In the genomic region with DNA sequence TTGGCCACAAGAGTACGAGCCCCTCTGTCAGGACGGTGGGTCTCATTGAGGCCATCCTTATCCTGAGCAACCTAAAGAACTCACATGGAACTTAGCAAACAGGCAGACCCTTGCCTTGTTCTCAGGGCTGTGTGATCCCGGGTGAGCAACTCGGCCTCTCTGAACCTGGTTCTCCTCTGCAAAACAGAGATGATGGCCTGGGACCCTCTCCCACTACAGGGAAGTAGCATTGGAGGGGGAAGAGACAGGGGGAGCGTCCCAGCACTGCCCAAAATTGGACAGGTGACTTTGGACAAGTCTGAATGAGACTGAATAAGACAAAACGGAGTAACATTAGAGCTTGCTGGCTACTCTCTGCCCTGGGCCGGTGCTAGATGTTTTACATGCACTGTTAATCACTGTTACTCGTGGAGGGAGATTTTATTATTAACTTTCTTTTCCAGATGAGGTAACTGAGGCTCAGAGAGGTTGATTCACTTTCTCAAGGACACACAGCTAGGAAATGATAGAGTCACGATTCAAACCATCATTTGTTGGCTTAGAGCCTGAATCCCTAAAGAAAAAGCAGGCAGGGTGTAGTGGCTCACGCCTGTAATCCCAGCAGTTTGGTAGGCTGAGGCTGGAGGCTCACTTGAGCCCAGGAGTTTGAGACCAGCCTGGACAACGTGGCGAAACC, we compare ENCODE assay signal across 2 cellular contexts.
TF ChIP-seq lines count a peak whose summit lies in the region.

No MANE protein-coding gene starts in this region.

TF ChIP-seq in IMR-90, 13 proteins besides CTCF, POLR2A, EP300 and RAD21:
- TF ChIP-seq MAFK (IDR thresholded peaks at IDR 0.05; ENCODE audit: low read depth, low read length) = no peak
- TF ChIP-seq SMC3 (IDR thresholded peaks at IDR 0.05; ENCODE audit: low read depth, low read length) = no peak
- TF ChIP-seq CHD1 (IDR thresholded peaks at IDR 0.05; ENCODE audit: low read depth, low read length) = no peak
- no peak for TF ChIP-seq MAZ (IDR thresholded peaks at IDR 0.05; ENCODE audit: borderline replicate concordance, low read depth, low read length)
- TF ChIP-seq FOS (IDR thresholded peaks at IDR 0.05; ENCODE audit: low read depth, low read length) = no peak
- TF ChIP-seq RCOR1 (IDR thresholded peaks at IDR 0.05; ENCODE audit: insufficient replicate concordance, low read length) = no peak

TF ChIP-seq in liver, 16 proteins besides CTCF, POLR2A, EP300 and RAD21:
- TF ChIP-seq RXRA (IDR thresholded peaks at IDR 0.05) (no peak), JUND (IDR thresholded peaks at IDR 0.05) (no peak), GABPA (IDR thresholded peaks at IDR 0.05 in 1 of 2, conservative IDR thresholded peaks at IDR 0.05 in 1 of 2) (no peak), HNF4A (conservative IDR thresholded peaks at IDR 0.05) (no peak), FOXA2 (IDR thresholded peaks at IDR 0.05) (no peak), ATF3 (IDR thresholded peaks at IDR 0.05) (no peak), YY1 (IDR thresholded peaks at IDR 0.05) (no peak), REST (IDR thresholded peaks at IDR 0.05) (no peak), TAF1 (conservative IDR thresholded peaks at IDR 0.05) (no peak), FOXA1 (IDR thresholded peaks at IDR 0.05) (no peak), EGR1 (IDR thresholded peaks at IDR 0.05; ENCODE audit: low read depth in 2 of 2) (no peak), NR2F2 (IDR thresholded peaks at IDR 0.05) (no peak), SP1 (IDR thresholded peaks at IDR 0.05) (no peak)
- TF ChIP-seq, protein P1, sequence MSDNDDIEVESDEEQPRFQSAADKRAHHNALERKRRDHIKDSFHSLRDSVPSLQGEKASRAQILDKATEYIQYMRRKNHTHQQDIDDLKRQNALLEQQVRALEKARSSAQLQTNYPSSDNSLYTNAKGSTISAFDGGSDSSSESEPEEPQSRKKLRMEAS (IDR thresholded peaks at IDR 0.05) = no peak
